In the genomic region with DNA sequence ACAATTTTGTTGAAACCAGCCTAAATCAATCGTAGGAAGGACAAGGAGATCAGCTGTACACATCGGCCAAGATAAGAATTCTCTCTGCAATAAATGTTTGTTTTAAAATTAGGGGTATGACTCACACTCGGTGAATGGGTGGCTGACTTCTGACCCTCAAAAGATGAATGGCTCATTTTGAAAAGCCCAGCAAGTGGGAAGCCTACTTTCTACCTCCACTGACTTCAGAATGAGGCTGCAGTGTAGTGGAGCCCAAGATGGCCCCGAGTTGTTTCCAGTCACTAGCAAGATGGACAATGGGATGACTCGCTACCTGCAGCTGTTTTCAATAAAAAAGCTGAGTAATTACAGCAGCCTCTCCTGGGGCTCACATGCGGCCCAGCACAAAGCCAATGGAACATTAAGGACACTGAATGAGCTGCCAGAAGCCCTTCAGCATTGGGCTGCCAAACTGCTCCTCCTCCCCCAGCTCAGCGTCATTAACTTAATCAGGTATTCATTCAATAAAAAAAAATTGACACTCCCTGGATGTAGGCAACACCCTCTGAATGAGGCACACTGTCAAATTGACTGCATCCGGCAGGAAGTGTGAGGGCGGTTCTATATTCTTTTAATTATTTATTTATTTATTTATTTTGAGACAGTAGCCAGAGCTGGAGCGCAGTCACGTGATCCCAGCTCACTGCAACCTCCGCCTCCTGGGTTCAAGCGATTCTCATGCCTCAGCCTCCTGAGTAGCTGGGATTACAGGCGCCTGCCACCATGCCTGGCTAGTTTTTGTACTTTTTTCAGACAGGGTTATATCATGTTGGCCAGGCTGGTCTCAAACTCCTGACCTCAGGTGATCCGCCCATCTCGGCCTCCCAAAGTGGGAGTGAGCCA, we compare ENCODE assay signal across 1 cellular context.
TF ChIP-seq lines count a peak whose summit lies in the region.

No MANE protein-coding gene starts in this region.

TF ChIP-seq in HCT116, 20 proteins besides CTCF, POLR2A, EP300 and RAD21 (continued from another document):
- TF ChIP-seq, protein P1, sequence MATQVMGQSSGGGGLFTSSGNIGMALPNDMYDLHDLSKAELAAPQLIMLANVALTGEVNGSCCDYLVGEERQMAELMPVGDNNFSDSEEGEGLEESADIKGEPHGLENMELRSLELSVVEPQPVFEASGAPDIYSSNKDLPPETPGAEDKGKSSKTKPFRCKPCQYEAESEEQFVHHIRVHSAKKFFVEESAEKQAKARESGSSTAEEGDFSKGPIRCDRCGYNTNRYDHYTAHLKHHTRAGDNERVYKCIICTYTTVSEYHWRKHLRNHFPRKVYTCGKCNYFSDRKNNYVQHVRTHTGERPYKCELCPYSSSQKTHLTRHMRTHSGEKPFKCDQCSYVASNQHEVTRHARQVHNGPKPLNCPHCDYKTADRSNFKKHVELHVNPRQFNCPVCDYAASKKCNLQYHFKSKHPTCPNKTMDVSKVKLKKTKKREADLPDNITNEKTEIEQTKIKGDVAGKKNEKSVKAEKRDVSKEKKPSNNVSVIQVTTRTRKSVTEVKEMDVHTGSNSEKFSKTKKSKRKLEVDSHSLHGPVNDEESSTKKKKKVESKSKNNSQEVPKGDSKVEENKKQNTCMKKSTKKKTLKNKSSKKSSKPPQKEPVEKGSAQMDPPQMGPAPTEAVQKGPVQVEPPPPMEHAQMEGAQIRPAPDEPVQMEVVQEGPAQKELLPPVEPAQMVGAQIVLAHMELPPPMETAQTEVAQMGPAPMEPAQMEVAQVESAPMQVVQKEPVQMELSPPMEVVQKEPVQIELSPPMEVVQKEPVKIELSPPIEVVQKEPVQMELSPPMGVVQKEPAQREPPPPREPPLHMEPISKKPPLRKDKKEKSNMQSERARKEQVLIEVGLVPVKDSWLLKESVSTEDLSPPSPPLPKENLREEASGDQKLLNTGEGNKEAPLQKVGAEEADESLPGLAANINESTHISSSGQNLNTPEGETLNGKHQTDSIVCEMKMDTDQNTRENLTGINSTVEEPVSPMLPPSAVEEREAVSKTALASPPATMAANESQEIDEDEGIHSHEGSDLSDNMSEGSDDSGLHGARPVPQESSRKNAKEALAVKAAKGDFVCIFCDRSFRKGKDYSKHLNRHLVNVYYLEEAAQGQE (IDR thresholded peaks at IDR 0.05; ENCODE audit: low read depth): no peak
- no peak; the same call in 1 of the 2 replicates for TF ChIP-seq FOSL1 (IDR thresholded peaks at IDR 0.05; ENCODE audit: low read depth)
- TF ChIP-seq ZFX (IDR thresholded peaks at IDR 0.05): no peak
- no peak for TF ChIP-seq EGR1 (IDR thresholded peaks at IDR 0.05; ENCODE audit: low read depth)
- TF ChIP-seq SIN3A (IDR thresholded peaks at IDR 0.05; ENCODE audit: low read depth): no peak
- no peak for TF ChIP-seq ELF1 (IDR thresholded peaks at IDR 0.05; ENCODE audit: borderline replicate concordance, low read depth)
- no peak for TF ChIP-seq EZH2 (IDR thresholded peaks at IDR 0.05)
- peak; percentile 65 for TF ChIP-seq YY1 (IDR thresholded peaks at IDR 0.05; ENCODE audit: extremely low read depth, insufficient replicate concordance, low read depth, low read length)
